ENCODE assay signal across 8 cellular contexts in the genomic region with DNA sequence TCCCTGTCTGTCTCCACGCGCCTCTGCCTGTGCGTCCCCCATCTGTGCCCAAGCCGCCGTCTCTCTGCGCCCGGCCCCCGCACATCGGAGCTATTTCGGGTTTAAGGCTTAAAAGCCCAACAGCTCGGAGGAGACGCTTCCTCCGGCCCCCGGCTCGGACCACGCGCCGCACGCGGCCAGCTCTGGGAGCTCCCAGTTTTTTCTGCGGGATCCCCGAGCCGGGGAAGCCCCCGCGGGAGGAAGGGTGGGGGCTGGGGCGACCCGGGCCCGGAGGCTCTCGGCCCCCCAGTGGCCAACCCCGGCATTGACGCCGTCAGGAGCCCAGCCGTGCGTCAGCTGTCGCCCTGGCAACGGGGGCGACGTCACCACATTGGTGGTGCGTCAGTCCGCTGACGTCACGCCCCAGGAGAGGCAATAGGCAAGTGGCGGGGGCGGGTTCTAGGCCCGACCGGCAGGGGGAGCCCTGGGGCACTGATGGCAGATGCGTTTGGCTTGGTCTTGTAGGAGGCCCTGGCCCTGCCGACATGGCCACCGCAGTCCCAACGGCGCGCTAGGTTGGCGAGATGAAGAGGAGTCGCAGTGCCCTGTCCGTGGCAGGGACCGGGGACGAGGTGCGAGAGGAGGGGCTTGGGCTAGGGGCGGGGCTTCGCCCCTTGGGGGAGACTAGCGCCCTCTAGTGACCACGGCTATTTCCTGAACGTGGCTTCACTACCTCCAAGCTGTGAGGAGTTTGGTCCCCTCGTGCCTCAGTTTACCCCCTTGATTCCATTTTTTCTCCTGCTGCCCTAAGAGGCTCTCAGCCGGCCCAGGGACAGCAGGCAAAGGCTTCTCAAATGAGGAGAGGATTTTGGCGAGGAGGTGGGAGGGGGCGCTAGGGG. TPM values are rescaled to one million over a fixed set of nuclear protein-coding genes. Genes with fewer than 3 reads are reported as not detected.
A peak's percentile ranks its signal among the peaks of the same experiment; 100 is the strongest.
DNase-seq lines count a peak whose midpoint lies in the region; ATAC-seq and TF ChIP-seq lines count a peak whose summit lies in the region.

No MANE protein-coding gene starts in this region.

- H3K9me3 Mint-ChIP-seq in Calu3 (ENCODE audit: low read depth, unreplicated experiment) (no peaks in the 10 kb centered on the region), neural crest cell (no peaks in the 10 kb centered on the region)
- no peaks in the 10 kb centered on the region for H3K9me3 Mint-ChIP-seq in activated T-helper 17 cell treated with anti-CD3 and anti-CD28 coated beads, Interleukin-2, amount 50 U/mL, for 72 hours
- H3K9me3 Mint-ChIP-seq in stimulated activated naive CD8-positive, alpha-beta T cell treated with anti-CD3 and anti-CD28 coated beads, Interleukin-15, amount 100 ng/mL, for 72 hours, result no peaks in the 10 kb centered on the region

- H3K27ac Mint-ChIP-seq in Calu3 (ENCODE audit: unreplicated experiment) (peak overlapping the region; percentile 86), neural crest cell (ENCODE audit: unreplicated experiment) (no peak overlapping the region)
- H3K27ac Mint-ChIP-seq in activated T-helper 17 cell treated with anti-CD3 and anti-CD28 coated beads, Interleukin-2, amount 50 U/mL, for 72 hours, result peak overlapping the region; percentile 25
- peak overlapping the region; percentile 14 to 95 for H3K27ac Mint-ChIP-seq in stimulated activated naive CD8-positive, alpha-beta T cell treated with anti-CD3 and anti-CD28 coated beads, Interleukin-15, amount 100 ng/mL, for 72 hours

- H3K4me3 ChIP-seq in Jurkat, Clone E6-1 (ENCODE audit: low read length), result peak overlapping the region; percentile 67
- peak overlapping the region; percentile 66 for H3K4me3 ChIP-seq in fibroblast of the aortic adventitia (ENCODE audit: low read depth, low read length)

- H3K36me3 Mint-ChIP-seq in Calu3 (ENCODE audit: insufficient read depth, unreplicated experiment) (peaks cover 7% of the 10 kb centered on the region), neural crest cell (ENCODE audit: low read depth) (peaks cover 3% of the 10 kb centered on the region)
- H3K36me3 Mint-ChIP-seq in activated T-helper 17 cell treated with anti-CD3 and anti-CD28 coated beads, Interleukin-2, amount 50 U/mL, for 72 hours (ENCODE audit: low read depth), result peaks cover 14% of the 10 kb centered on the region

- no TSS peak for BruUV-seq in Calu3 (replicated peaks; lab: Mats Ljungman, UMichigan)

- H3K4me3 Mint-ChIP-seq in Calu3 (ENCODE audit: low read depth, unreplicated experiment), result peak overlapping the region; percentile 67
- H3K4me3 Mint-ChIP-seq in activated T-helper 17 cell treated with anti-CD3 and anti-CD28 coated beads, Interleukin-2, amount 50 U/mL, for 72 hours, result peak overlapping the region; percentile 56
- H3K4me3 Mint-ChIP-seq in neural crest cell, result peak overlapping the region; percentile 68
- H3K4me3 Mint-ChIP-seq in stimulated activated naive CD8-positive, alpha-beta T cell treated with anti-CD3 and anti-CD28 coated beads, Interleukin-15, amount 100 ng/mL, for 72 hours, result peak overlapping the region; percentile 69 to 76

- TF ChIP-seq CTCF in Calu3 (IDR thresholded peaks at IDR 0.05; ENCODE audit: unreplicated experiment) (peak; percentile 84), fibroblast of the aortic adventitia (IDR thresholded peaks at IDR 0.05; ENCODE audit: insufficient read depth, low read length) (peak; percentile 67), neural crest cell (conservative IDR thresholded peaks at IDR 0.05) (peak; percentile 87)

- CTCF ChIA-PET in Calu3 (lab: Charles Lee), result interaction anchor here (0.5 to 1.6 kb wide), 3 partner anchors 9 to 21 kb away, joined by 4 read pairs; no protein-coding TSS in a partner anchor

- ATAC-seq in GM21381 (IDR thresholded peaks at IDR 0.05; ENCODE audit: unreplicated experiment), result peak; percentile 45
- ATAC-seq in activated T-helper 17 cell treated with anti-CD3 and anti-CD28 coated beads, Interleukin-2, amount 50 U/mL, for 72 hours (replicated peaks), result peak; percentile 56
- peak; percentile 69 for ATAC-seq in stimulated activated naive CD8-positive, alpha-beta T cell treated with anti-CD3 and anti-CD28 coated beads, Interleukin-15, amount 100 ng/mL, for 72 hours

- intact Hi-C loops in Calu3 (cut with micrococcal nuclease; ENCODE audit: unreplicated experiment), result no loop called here

- DNase-seq in Calu3 (peak; percentile 84), RPMI7951 (ENCODE audit: low read depth) (peak; percentile 81), fibroblast of the aortic adventitia (ENCODE audit: low read depth) (peak; percentile 85), neural crest cell (ENCODE audit: low read depth, low spot score) (peak; percentile 87)
- peak; percentile 90 for DNase-seq in Jurkat, Clone E6-1 (ENCODE audit: low read depth, low spot score)
- peak; percentile 95 to 98 for DNase-seq in stimulated activated naive CD8-positive, alpha-beta T cell treated with anti-CD3 and anti-CD28 coated beads, Interleukin-15, amount 100 ng/mL, for 72 hours

- H3K4me1 Mint-ChIP-seq in Calu3 (ENCODE audit: low read depth, unreplicated experiment) (peaks cover 18% of the 10 kb centered on the region), neural crest cell (peaks cover 21% of the 10 kb centered on the region)
- peaks cover 25% of the 10 kb centered on the region for H3K4me1 Mint-ChIP-seq in activated T-helper 17 cell treated with anti-CD3 and anti-CD28 coated beads, Interleukin-2, amount 50 U/mL, for 72 hours
- H3K4me1 Mint-ChIP-seq in stimulated activated naive CD8-positive, alpha-beta T cell treated with anti-CD3 and anti-CD28 coated beads, Interleukin-15, amount 100 ng/mL, for 72 hours, result peaks cover 80% of the 10 kb centered on the region

- H3K27me3 Mint-ChIP-seq in Calu3 (ENCODE audit: unreplicated experiment), result peaks cover 55% of the 10 kb centered on the region
- H3K27me3 Mint-ChIP-seq in activated T-helper 17 cell treated with anti-CD3 and anti-CD28 coated beads, Interleukin-2, amount 50 U/mL, for 72 hours, result peaks cover 29% of the 10 kb centered on the region
- peaks cover 75% of the 10 kb centered on the region for H3K27me3 Mint-ChIP-seq in neural crest cell (ENCODE audit: low read depth)
- H3K27me3 Mint-ChIP-seq in stimulated activated naive CD8-positive, alpha-beta T cell treated with anti-CD3 and anti-CD28 coated beads, Interleukin-15, amount 100 ng/mL, for 72 hours, result peaks cover 32% of the 10 kb centered on the region

RNA-seq across cellular contexts. Expression of a gene that starts 3.7 kb away (rescaled TPM):
- total RNA-seq in Calu3 (2022), result 2.8 and 3.6 TPM in 2 replicates
- 10.0 TPM for polyA plus RNA-seq in Jurkat, Clone E6-1 (2012; ENCODE audit: insufficient read depth, insufficient read length)
- total RNA-seq in RPMI7951 (2014; rRNA removed; shearing (Covaris generic)), result 1.3 and 2.0 TPM in 2 replicates
- total RNA-seq in activated T-helper 17 cell treated with anti-CD3 and anti-CD28 coated beads, Interleukin-2, amount 50 U/mL, for 72 hours, result 1 to 10 TPM; 9.0 to 9.1 TPM
- 1.8 and 7.0 TPM in 2 replicates for total RNA-seq in fibroblast of the aortic adventitia (ENCODE audit: low replicate concordance)
- 1.5 and 2.1 TPM in 2 replicates for total RNA-seq in neural crest cell

RNA-seq across cellular contexts. Expression of a gene that starts 13.3 kb away (rescaled TPM):
- 181 and 187 TPM in 2 replicates for total RNA-seq in Calu3 (2022)
- 232 TPM for polyA plus RNA-seq in Jurkat, Clone E6-1 (2012; ENCODE audit: insufficient read depth, insufficient read length)
- 89.3 and 107 TPM in 2 replicates for total RNA-seq in RPMI7951 (2014; rRNA removed; shearing (Covaris generic))
- total RNA-seq in activated T-helper 17 cell treated with anti-CD3 and anti-CD28 coated beads, Interleukin-2, amount 50 U/mL, for 72 hours, result 100 to 1,000 TPM; 140 to 226 TPM
- 60.5 and 151 TPM in 2 replicates for total RNA-seq in fibroblast of the aortic adventitia (ENCODE audit: low replicate concordance)
- 164 TPM in 2 replicates for total RNA-seq in neural crest cell

RNA-seq across cellular contexts. Expression of a gene that starts 36.2 kb away (rescaled TPM):
- total RNA-seq in Calu3 (2022), result 120 and 130 TPM in 2 replicates
- 195 TPM for polyA plus RNA-seq in Jurkat, Clone E6-1 (2012; ENCODE audit: insufficient read depth, insufficient read length)
- total RNA-seq in RPMI7951 (2014; rRNA removed; shearing (Covaris generic)), result 44.6 and 56.8 TPM in 2 replicates
- total RNA-seq in activated T-helper 17 cell treated with anti-CD3 and anti-CD28 coated beads, Interleukin-2, amount 50 U/mL, for 72 hours, result 100 to 1,000 TPM; 221 to 245 TPM
- total RNA-seq in fibroblast of the aortic adventitia (ENCODE audit: low replicate concordance), result 25.7 and 51.5 TPM in 2 replicates
- total RNA-seq in neural crest cell, result 100 and 103 TPM in 2 replicates

Comparison
In these comparisons a context has a peak if more than half of its experiments do, and no peak if none do; other contexts are left out.
1. Peak in every context shown above with its lines: DNase-seq, ATAC-seq and H3K4me3 ChIP-seq.